8 cellular contexts compared by ENCODE assay signal in genomic region chr20:16729565-16730460, GRCh38. TPM values are rescaled to one million over a fixed set of nuclear protein-coding genes. Genes with fewer than 3 reads are reported as not detected.
DNase-seq lines count a peak whose midpoint lies in the region; ATAC-seq and TF ChIP-seq lines count a peak whose summit lies in the region.

TSS of gene SNRPB2 (plus strand) at chr20:16730026. CDS start at chr20:16731703, 1,677 bp downstream.

- DNase-seq in AG04449 (ENCODE audit: low read depth, low spot score) = peak; percentile 83
- DNase-seq in NCI-H2227 treated with DMSO at 0.1 percent for 48 hours (lab: John Stamatoyannopoulos, UW) = peak; percentile 93
- DNase-seq in WTC11 (ENCODE audit: low spot score) = peak; percentile 93
- peak; percentile 96 for DNase-seq in cardiac fibroblast (ENCODE audit: low read depth in 2 of 2)
- DNase-seq in immature natural killer cell = peak; percentile 86 to 90 (median 89)
- peak; percentile 87 for DNase-seq in smooth muscle cell of the brain vasculature (ENCODE audit: low read depth, low spot score)

- H3K27me3 Mint-ChIP-seq in WTC11 (ENCODE audit: low read depth) = peaks cover 25% of the 10 kb centered on the region
- peaks cover 4 to 15% (median 8%) of the 10 kb centered on the region in 3 donors for H3K27me3 Mint-ChIP-seq in immature natural killer cell (ENCODE audit: low read depth in 3 of 3)

- peak; percentile 99 for ATAC-seq in GM18907 (IDR thresholded peaks at IDR 0.05; ENCODE audit: unreplicated experiment)
- peak; percentile 99 for ATAC-seq in HG03159 (IDR thresholded peaks at IDR 0.05; ENCODE audit: unreplicated experiment)
- ATAC-seq in WTC11 = peak; percentile 96

- H3K36me3 Mint-ChIP-seq in WTC11 (peaks cover 22% of the 10 kb centered on the region), immature natural killer cell (peaks cover 7 to 20% (median 8%) of the 10 kb centered on the region in 3 donors)

- H3K9me3 Mint-ChIP-seq in WTC11 (peaks cover 15% of the 10 kb centered on the region), immature natural killer cell (no peaks in the 10 kb centered on the region)

- peak within 1 kb of the TSS; percentile 98 for H3K27ac Mint-ChIP-seq in WTC11
- peak within 1 kb of the TSS; percentile 94 to 100 (median 100) for H3K27ac Mint-ChIP-seq in immature natural killer cell

- CTCF ChIA-PET in AG04449 (lab: Yijun Ruan, JAX) (interaction anchor here (1.1 kb wide), 1 partner anchor 29 kb away, joined by 3 read pairs; no protein-coding TSS in a partner anchor), WTC11 (lab: Charles Lee) (interaction anchor here (0.9 kb wide), 1 partner anchor 31 kb away, joined by 3 read pairs; no protein-coding TSS in a partner anchor)

- H3K4me1 Mint-ChIP-seq in WTC11 (peaks cover 21% of the 10 kb centered on the region), immature natural killer cell (peaks cover 50 to 60% of the 10 kb centered on the region in 2 donors)

- H3K4me3 ChIP-seq in AG04449 (ENCODE audit: low read depth, low read length) (peak within 1 kb of the TSS; percentile 98), cardiac fibroblast (replicated peaks in 1 of 2; ENCODE audit: low read depth in 2 of 2, low read length in 2 of 2) (peak within 1 kb of the TSS; percentile 97 to 99)

- TF ChIP-seq CTCF in AG04449 (IDR thresholded peaks at IDR 0.05; ENCODE audit: insufficient read depth, low read length, missing control alignments) (no peak), WTC11 (IDR thresholded peaks at IDR 0.05) (no peak), cardiac fibroblast (IDR thresholded peaks at IDR 0.05; ENCODE audit: low read depth, low read length) (no peak)

- POLR2A ChIA-PET in AG04449 (lab: Yijun Ruan, JAX) (no interaction called here), WTC11 (lab: Charles Lee) (no interaction called here)

- H3K4me3 Mint-ChIP-seq in WTC11 (peak within 1 kb of the TSS; percentile 99), immature natural killer cell (peak within 1 kb of the TSS; percentile 94 to 100 (median 99))

TF ChIP-seq in WTC11, 78 proteins besides CTCF, POLR2A, EP300 and RAD21 (continues in another document):
- no peak for TF ChIP-seq RELA (CRISPR knock-in tag; IDR thresholded peaks at IDR 0.05; ENCODE audit: borderline replicate concordance)
- no peak; the same call in 1 of the 2 replicates for TF ChIP-seq JUN (CRISPR knock-in tag; IDR thresholded peaks at IDR 0.05)
- TF ChIP-seq STAT6 (CRISPR knock-in tag; conservative IDR thresholded peaks at IDR 0.05; ENCODE audit: low read depth) = no peak
- no peak for TF ChIP-seq ATF1 (CRISPR knock-in tag; IDR thresholded peaks at IDR 0.05)
- 0 out of 2 replicates have a peak, but pooled peaks have one; percentile 61 for TF ChIP-seq KAT7 (CRISPR knock-in tag; IDR thresholded peaks at IDR 0.05; ENCODE audit: borderline replicate concordance)
- TF ChIP-seq TEAD4 (CRISPR knock-in tag; IDR thresholded peaks at IDR 0.05) = no peak
- TF ChIP-seq TCF7 (CRISPR knock-in tag; IDR thresholded peaks at IDR 0.05; ENCODE audit: low read depth) = no peak
- TF ChIP-seq, protein P1, sequence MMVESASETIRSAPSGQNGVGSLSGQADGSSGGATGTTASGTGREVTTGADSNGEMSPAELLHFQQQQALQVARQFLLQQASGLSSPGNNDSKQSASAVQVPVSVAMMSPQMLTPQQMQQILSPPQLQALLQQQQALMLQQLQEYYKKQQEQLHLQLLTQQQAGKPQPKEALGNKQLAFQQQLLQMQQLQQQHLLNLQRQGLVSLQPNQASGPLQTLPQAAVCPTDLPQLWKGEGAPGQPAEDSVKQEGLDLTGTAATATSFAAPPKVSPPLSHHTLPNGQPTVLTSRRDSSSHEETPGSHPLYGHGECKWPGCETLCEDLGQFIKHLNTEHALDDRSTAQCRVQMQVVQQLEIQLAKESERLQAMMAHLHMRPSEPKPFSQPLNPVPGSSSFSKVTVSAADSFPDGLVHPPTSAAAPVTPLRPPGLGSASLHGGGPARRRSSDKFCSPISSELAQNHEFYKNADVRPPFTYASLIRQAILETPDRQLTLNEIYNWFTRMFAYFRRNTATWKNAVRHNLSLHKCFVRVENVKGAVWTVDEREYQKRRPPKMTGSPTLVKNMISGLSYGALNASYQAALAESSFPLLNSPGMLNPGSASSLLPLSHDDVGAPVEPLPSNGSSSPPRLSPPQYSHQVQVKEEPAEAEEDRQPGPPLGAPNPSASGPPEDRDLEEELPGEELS (CRISPR knock-in tag; IDR thresholded peaks at IDR 0.05) = no peak
- TF ChIP-seq ZNF423 (CRISPR knock-in tag; IDR thresholded peaks at IDR 0.05) = no peak
- TF ChIP-seq, protein P2, sequence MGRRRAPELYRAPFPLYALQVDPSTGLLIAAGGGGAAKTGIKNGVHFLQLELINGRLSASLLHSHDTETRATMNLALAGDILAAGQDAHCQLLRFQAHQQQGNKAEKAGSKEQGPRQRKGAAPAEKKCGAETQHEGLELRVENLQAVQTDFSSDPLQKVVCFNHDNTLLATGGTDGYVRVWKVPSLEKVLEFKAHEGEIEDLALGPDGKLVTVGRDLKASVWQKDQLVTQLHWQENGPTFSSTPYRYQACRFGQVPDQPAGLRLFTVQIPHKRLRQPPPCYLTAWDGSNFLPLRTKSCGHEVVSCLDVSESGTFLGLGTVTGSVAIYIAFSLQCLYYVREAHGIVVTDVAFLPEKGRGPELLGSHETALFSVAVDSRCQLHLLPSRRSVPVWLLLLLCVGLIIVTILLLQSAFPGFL (CRISPR knock-in tag; IDR thresholded peaks at IDR 0.05; ENCODE audit: borderline replicate concordance) = peak; percentile 77; the same call in 1 of the 2 replicates
- TF ChIP-seq, protein P3, sequence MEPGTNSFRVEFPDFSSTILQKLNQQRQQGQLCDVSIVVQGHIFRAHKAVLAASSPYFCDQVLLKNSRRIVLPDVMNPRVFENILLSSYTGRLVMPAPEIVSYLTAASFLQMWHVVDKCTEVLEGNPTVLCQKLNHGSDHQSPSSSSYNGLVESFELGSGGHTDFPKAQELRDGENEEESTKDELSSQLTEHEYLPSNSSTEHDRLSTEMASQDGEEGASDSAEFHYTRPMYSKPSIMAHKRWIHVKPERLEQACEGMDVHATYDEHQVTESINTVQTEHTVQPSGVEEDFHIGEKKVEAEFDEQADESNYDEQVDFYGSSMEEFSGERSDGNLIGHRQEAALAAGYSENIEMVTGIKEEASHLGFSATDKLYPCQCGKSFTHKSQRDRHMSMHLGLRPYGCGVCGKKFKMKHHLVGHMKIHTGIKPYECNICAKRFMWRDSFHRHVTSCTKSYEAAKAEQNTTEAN (CRISPR knock-in tag; IDR thresholded peaks at IDR 0.05) = 0 out of 2 replicates have a peak, but pooled peaks have one; percentile 57
- TF ChIP-seq ERG (CRISPR knock-in tag; IDR thresholded peaks at IDR 0.05) = no peak
- TF ChIP-seq ZNF512 (CRISPR knock-in tag; IDR thresholded peaks at IDR 0.05; ENCODE audit: borderline replicate concordance) = no peak
- no peak for TF ChIP-seq GRHL2 (CRISPR knock-in tag; IDR thresholded peaks at IDR 0.05; ENCODE audit: insufficient replicate concordance, severe bottlenecking)
- TF ChIP-seq ZNF219 (CRISPR knock-in tag; IDR thresholded peaks at IDR 0.05; ENCODE audit: borderline replicate concordance) = no peak
- TF ChIP-seq NFE2L1 (CRISPR knock-in tag; IDR thresholded peaks at IDR 0.05) = no peak; the same call in 1 of the 2 replicates

RNA-seq across cellular contexts. Expression of gene SNRPB2, which starts in this region (rescaled TPM):
- 76.0 to 88.3 TPM (median 76.5 TPM) in 3 replicates for total RNA-seq in WTC11 (2021)
- polyA plus RNA-seq in immature natural killer cell = 100 to 1,000 TPM in 1 of 3 donors, 10 to 100 TPM in 2; 82.3 to 112 (median 84.5) TPM

Comparison
In these comparisons a context has a peak if more than half of its experiments do, and no peak if none do; other contexts are left out.
1. Peak in every context shown above with its lines: DNase-seq, ATAC-seq and H3K4me3 ChIP-seq.